21 cellular contexts compared by ENCODE assay signal in the genomic region with DNA sequence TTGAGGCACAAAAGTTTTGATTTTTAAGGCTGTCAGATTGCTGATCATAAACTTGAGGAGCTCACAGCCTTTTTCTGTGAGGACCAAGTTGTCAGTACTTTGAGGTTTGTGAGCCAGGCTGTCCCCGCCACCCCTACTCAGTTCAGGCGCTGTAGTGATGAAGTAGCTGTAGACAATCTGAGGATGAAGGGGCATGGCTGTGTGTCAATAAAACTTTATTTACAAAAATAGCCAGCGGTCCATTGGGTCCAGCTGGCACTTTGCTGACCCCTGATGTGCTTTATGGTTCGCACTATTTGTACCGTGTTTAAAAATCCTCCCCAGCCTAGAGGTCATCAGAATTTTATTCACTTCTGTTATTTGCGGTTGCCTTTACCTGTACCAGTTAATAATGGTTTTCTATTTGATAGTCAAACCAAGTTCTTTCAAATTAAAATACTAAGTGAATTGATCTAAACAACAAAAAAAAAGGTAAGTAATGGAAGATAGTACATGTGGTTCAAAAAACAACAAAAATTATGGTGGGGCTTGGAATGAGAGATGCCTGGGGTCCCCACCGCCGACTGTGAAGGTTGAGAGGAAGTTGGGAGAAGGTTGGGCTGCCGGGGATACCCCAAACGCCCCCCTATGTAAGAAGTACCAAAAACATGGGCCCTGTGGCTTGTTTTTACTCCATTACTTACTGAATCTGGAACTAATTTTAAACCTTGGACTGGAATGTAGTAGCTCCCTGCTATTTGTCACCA.
"Had no signal": no experiment of that assay in that cellular context is flagged by ENCODE, and none has a peak within 500 bp of the region (broad histone marks: within the 10 kb centered on the region; RNA-seq: fewer than 3 reads in every experiment).

No MANE protein-coding gene starts in this region.

- H3K4me3 Mint-ChIP-seq: activated naive CD4-positive, alpha-beta T cell treated with anti-CD3 and anti-CD28 coated beads for 36 hours; activated naive CD8-positive, alpha-beta T cell treated with anti-CD3 and anti-CD28 coated beads, Interleukin-2, amount 10 ng/mL, durations not matched to agents 7 days and 5 days; activated T-cell treated with anti-CD3 and anti-CD28 coated beads, Interleukin-2, amount 50 U/mL, for 72 hours; effector memory CD8-positive, alpha-beta T cell; neural crest cell; WTC11 had no signal

- H3K9me3 Mint-ChIP-seq: activated naive CD4-positive, alpha-beta T cell treated with anti-CD3 and anti-CD28 coated beads for 36 hours; activated naive CD8-positive, alpha-beta T cell treated with anti-CD3 and anti-CD28 coated beads, Interleukin-2, amount 10 ng/mL, durations not matched to agents 7 days and 5 days; activated T-cell treated with anti-CD3 and anti-CD28 coated beads, Interleukin-2, amount 50 U/mL, for 72 hours; effector memory CD8-positive, alpha-beta T cell; naive B cell; neural crest cell; WTC11 had no signal

- ATAC-seq: activated T-cell treated with anti-CD3 and anti-CD28 coated beads, Interleukin-2, amount 50 U/mL, for 72 hours; effector memory CD8-positive, alpha-beta T cell; esophagus mucosa; WTC11 had no signal

- DNase-seq: activated effector memory CD4-positive, alpha-beta T cell treated with Interleukin-2 at 50 U/mL for 16 hours; activated naive CD4-positive, alpha-beta T cell treated with anti-CD3 and anti-CD28 coated beads for 36 hours; activated naive CD8-positive, alpha-beta T cell treated with anti-CD3 and anti-CD28 coated beads, Interleukin-2, amount 10 ng/mL, durations not matched to agents 7 days and 5 days; activated T-cell treated with anti-CD3 and anti-CD28 coated beads, Interleukin-2, amount 50 U/mL, for 72 hours; amniotic stem cell; dermis blood vessel endothelial cell; effector memory CD8-positive, alpha-beta T cell; mesendoderm; naive B cell; retina; stimulated activated CD4-positive, alpha-beta T cell treated with anti-CD3 and anti-CD28 coated beads, Interleukin-4, amount 100 ng/mL, for 1 hour; stimulated activated naive CD4-positive, alpha-beta T cell treated with Interleukin-2 at 50 U/mL for 16 hours; T-helper 9 cell had no signal

- H3K36me3 ChIP-seq: cardiac muscle cell, spleen, thoracic aorta, upper lobe of left lung had no signal

- H3K27ac Mint-ChIP-seq: activated naive CD4-positive, alpha-beta T cell treated with anti-CD3 and anti-CD28 coated beads for 36 hours; activated naive CD8-positive, alpha-beta T cell treated with anti-CD3 and anti-CD28 coated beads, Interleukin-2, amount 10 ng/mL, durations not matched to agents 7 days and 5 days; activated T-cell treated with anti-CD3 and anti-CD28 coated beads, Interleukin-2, amount 50 U/mL, for 72 hours; effector memory CD8-positive, alpha-beta T cell; naive B cell; progenitor cell of endocrine pancreas; WTC11 had no signal

- H3K4me3 ChIP-seq: cardiac muscle cell, spleen, thoracic aorta, upper lobe of left lung had no signal

- H3K9me3 ChIP-seq: spleen, thoracic aorta, upper lobe of left lung had no signal

- H3K36me3 Mint-ChIP-seq: activated naive CD8-positive, alpha-beta T cell treated with anti-CD3 and anti-CD28 coated beads, Interleukin-2, amount 10 ng/mL, durations not matched to agents 7 days and 5 days; naive B cell; WTC11 had no signal

- H3K4me1 Mint-ChIP-seq: activated naive CD8-positive, alpha-beta T cell treated with anti-CD3 and anti-CD28 coated beads, Interleukin-2, amount 10 ng/mL, durations not matched to agents 7 days and 5 days; naive B cell had no signal

- H3K27me3 ChIP-seq: cardiac muscle cell, upper lobe of left lung had no signal

- H3K27ac ChIP-seq: cardiac muscle cell, spleen, thoracic aorta, upper lobe of left lung had no signal

- H3K4me1 ChIP-seq: spleen, upper lobe of left lung had no signal
